In the genomic region with DNA sequence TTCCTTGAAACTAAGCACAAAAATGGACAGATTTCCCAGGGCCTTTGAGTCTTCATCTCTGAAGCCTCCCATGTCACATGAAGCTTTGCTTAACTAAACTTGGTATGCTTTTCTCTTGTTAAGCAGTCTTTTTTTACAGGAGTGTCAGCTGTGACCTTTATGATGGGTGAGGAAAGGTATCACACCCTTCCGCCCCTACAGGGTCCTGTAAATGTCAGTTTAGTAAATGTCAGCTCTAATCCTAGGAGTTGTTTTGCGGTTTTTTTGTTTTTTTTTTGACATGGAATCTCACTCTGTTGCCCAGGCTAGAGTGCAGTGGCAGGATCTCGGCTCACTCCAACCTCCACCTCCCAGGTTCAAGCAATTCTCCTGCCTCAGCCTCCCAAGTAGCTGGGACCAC, we compare ENCODE assay signal across 14 cellular contexts. TPM values are rescaled to one million over a fixed set of nuclear protein-coding genes. Genes with fewer than 3 reads are reported as not detected.
"Had no signal": no experiment of that assay in that cellular context is flagged by ENCODE, and none has a peak within 500 bp of the region (broad histone marks: within the 10 kb centered on the region; RNA-seq: fewer than 3 reads in every experiment).

No MANE protein-coding gene starts in this region.

- DNase-seq: activated CD4-positive, alpha-beta T cell treated with anti-CD3 and anti-CD28 coated beads for 1 hour; activated naive CD8-positive, alpha-beta T cell treated with anti-CD3 and anti-CD28 coated beads, Interleukin-2, amount 10 ng/mL, durations not matched to agents 7 days and 5 days; activated T-cell treated with anti-CD3 and anti-CD28 coated beads for 4 hours; foreskin melanocyte; heart left ventricle; left lung; right lobe of liver; stimulated activated CD4-positive, alpha-beta T cell treated with anti-CD3 and anti-CD28 coated beads, Interleukin-2, amount 100 ng/mL, for 24 hours; stimulated activated naive B cell treated with anti-CD40 and anti-IgM and Interleukin-4, amounts not matched to agents 10 μg/mL and 1 μg/mL and 100 μg/mL, for 72 hours; T-helper 9 cell had no signal

- H3K27ac ChIP-seq: right lobe of liver had no signal

- H3K27me3 ChIP-seq: ascending aorta, heart left ventricle, left lung, right lobe of liver had no signal

- H3K27me3 Mint-ChIP-seq: activated naive CD8-positive, alpha-beta T cell treated with anti-CD3 and anti-CD28 coated beads, Interleukin-2, amount 10 ng/mL, durations not matched to agents 7 days and 5 days; memory B cell; stimulated activated naive B cell treated with anti-CD40 and anti-IgM and Interleukin-4, amounts not matched to agents 10 μg/mL and 1 μg/mL and 100 μg/mL, for 72 hours had no signal

- H3K9me3 Mint-ChIP-seq: activated naive CD8-positive, alpha-beta T cell treated with anti-CD3 and anti-CD28 coated beads, Interleukin-2, amount 10 ng/mL, durations not matched to agents 7 days and 5 days; activated T-helper 2 cell treated with anti-CD3 and anti-CD28 coated beads, Interferon-gamma antibody, Interleukin-2, Interleukin-4, amounts not matched to agents 10 μg/mL and 5 μg/mL and 100 μg/mL, durations not matched to agents 14 hours and 24 hours and 36 hours; memory B cell; stimulated activated naive B cell treated with anti-CD40 and anti-IgM and Interleukin-4, amounts not matched to agents 10 μg/mL and 1 μg/mL and 100 μg/mL, for 72 hours had no signal

- H3K4me3 ChIP-seq: ascending aorta, heart left ventricle, left lung, right lobe of liver had no signal

- H3K27ac Mint-ChIP-seq: activated T-helper 2 cell treated with anti-CD3 and anti-CD28 coated beads, Interferon-gamma antibody, Interleukin-2, Interleukin-4, amounts not matched to agents 10 μg/mL and 5 μg/mL and 100 μg/mL, durations not matched to agents 14 hours and 24 hours and 36 hours; memory B cell; stimulated activated naive B cell treated with anti-CD40 and anti-IgM and Interleukin-4, amounts not matched to agents 10 μg/mL and 1 μg/mL and 100 μg/mL, for 72 hours had no signal

- H3K9me3 ChIP-seq: ascending aorta, heart left ventricle, left lung, right lobe of liver had no signal

- H3K36me3 Mint-ChIP-seq: memory B cell had no signal

- ATAC-seq: heart left ventricle; left lung; right lobe of liver; stimulated activated naive B cell treated with anti-CD40 and anti-IgM and Interleukin-4, amounts not matched to agents 10 μg/mL and 1 μg/mL and 100 μg/mL, for 72 hours had no signal

- H3K36me3 ChIP-seq: ascending aorta, heart left ventricle, left lung, right lobe of liver had no signal

- H3K4me3 Mint-ChIP-seq: activated naive CD8-positive, alpha-beta T cell treated with anti-CD3 and anti-CD28 coated beads, Interleukin-2, amount 10 ng/mL, durations not matched to agents 7 days and 5 days; memory B cell; stimulated activated naive B cell treated with anti-CD40 and anti-IgM and Interleukin-4, amounts not matched to agents 10 μg/mL and 1 μg/mL and 100 μg/mL, for 72 hours had no signal

RNA-seq across cellular contexts. Expression of a gene that starts 28.6 kb away (rescaled TPM):
- total RNA-seq: activated naive CD8-positive, alpha-beta T cell treated with anti-CD3 and anti-CD28 coated beads, Interleukin-2, amount 10 ng/mL, durations not matched to agents 7 days and 5 days; activated T-helper 2 cell treated with anti-CD3 and anti-CD28 coated beads, Interferon-gamma antibody, Interleukin-2, Interleukin-4, amounts not matched to agents 10 μg/mL and 5 μg/mL and 100 μg/mL, durations not matched to agents 14 hours and 24 hours and 36 hours; ascending aorta; bronchial epithelial cell; right lobe of liver had no signal

RNA-seq across cellular contexts. Expression of a gene that starts 41.8 kb away (rescaled TPM):
- total RNA-seq: bronchial epithelial cell, right lobe of liver had no signal
